ENCODE assay signal across 9 cellular contexts in genomic region chr1:40384413-40384762, GRCh38. TPM values are rescaled to one million over a fixed set of nuclear protein-coding genes. Genes with fewer than 3 reads are reported as not detected.
DNase-seq lines count a peak whose midpoint lies in the region; ATAC-seq and TF ChIP-seq lines count a peak whose summit lies in the region.
"Had no signal": no experiment of that assay in that cellular context is flagged by ENCODE, and none has a peak within 500 bp of the region (broad histone marks: within the 10 kb centered on the region; RNA-seq: fewer than 3 reads in every experiment).

No MANE protein-coding gene starts in this region.

- WGBS in upper lobe of left lung, 2 donors, result 28% methylated on average over 2 of the region's 2 CpGs

- H3K4me1 Mint-ChIP-seq in activated CD4-positive, alpha-beta memory T cell treated with anti-CD3 and anti-CD28 coated beads, Interleukin-2, amount 10 ng/mL, durations not matched to agents 7 days and 5 days, result peaks cover 90% of the 10 kb centered on the region

- CTCF ChIA-PET in activated CD4-positive, alpha-beta memory T cell treated with anti-CD3 and anti-CD28 coated beads, Interleukin-2, amount 10 ng/mL, durations not matched to agents 7 days and 5 days (lab: Charles Lee), result interaction anchor here (0.8 to 5.7 kb wide), 5 partner anchors 11 to 69 kb away, joined by 3 to 48 read pairs (median 12); partner anchors contain the start of gene SMAP2

- H3K27me3 ChIP-seq in cardiac muscle cell (no peaks in the 10 kb centered on the region), lower lobe of right lung (ENCODE audit: low read depth) (no peaks in the 10 kb centered on the region), upper lobe of left lung (no peaks in the 10 kb centered on the region)

- H3K9me3 ChIP-seq in cardiac muscle cell (ENCODE audit: low read depth) (no peaks in the 10 kb centered on the region), lower lobe of right lung (no peaks in the 10 kb centered on the region), upper lobe of left lung (no peaks in the 10 kb centered on the region)
- H3K9me3 ChIP-seq: Caco-2 had no signal

- TF ChIP-seq POLR2A in upper lobe of left lung (IDR thresholded peaks at IDR 0.05), result peak in 1 of 4 donors; percentile 45

- intact Hi-C loops in cardiac septum (cut with DNase I), result no loop called here
- intact Hi-C loops in lower lobe of right lung (cut with DNase I), result no loop called here

- POLR2A ChIA-PET in activated CD4-positive, alpha-beta memory T cell treated with anti-CD3 and anti-CD28 coated beads, Interleukin-2, amount 10 ng/mL, durations not matched to agents 7 days and 5 days (lab: Charles Lee), result interaction anchor here (1.2 to 28.4 kb wide), 7 partner anchors 3 to 343 kb away, joined by 3 to 997 read pairs (median 38); partner anchors contain the start of genes CAP1, RLF and SMAP2

- H3K9me3 Mint-ChIP-seq in activated CD4-positive, alpha-beta memory T cell treated with anti-CD3 and anti-CD28 coated beads, Interleukin-2, amount 10 ng/mL, durations not matched to agents 7 days and 5 days, result no peaks in the 10 kb centered on the region

- no peak for TF ChIP-seq EP300 in upper lobe of left lung (IDR thresholded peaks at IDR 0.05)

- H3K27ac Mint-ChIP-seq in activated CD4-positive, alpha-beta memory T cell treated with anti-CD3 and anti-CD28 coated beads, Interleukin-2, amount 10 ng/mL, durations not matched to agents 7 days and 5 days, result peak overlapping the region; percentile 99

- H3K27ac ChIP-seq in cardiac muscle cell (peak overlapping the region; percentile 85), lower lobe of right lung (peak overlapping the region; percentile 91), upper lobe of left lung (peak overlapping the region; percentile 85 to 93 (median 90))

- peaks cover 52% of the 10 kb centered on the region for H3K36me3 Mint-ChIP-seq in activated CD4-positive, alpha-beta memory T cell treated with anti-CD3 and anti-CD28 coated beads, Interleukin-2, amount 10 ng/mL, durations not matched to agents 7 days and 5 days (ENCODE audit: low read depth)

- H3K4me1 ChIP-seq in cardiac muscle cell (ENCODE audit: low read depth) (peaks cover 16% of the 10 kb centered on the region), lower lobe of right lung (peaks cover 79% of the 10 kb centered on the region), upper lobe of left lung (peaks cover 32 to 83% (median 77%) of the 10 kb centered on the region in 4 donors)
- H3K4me1 ChIP-seq: Caco-2 had no signal

- H3K36me3 ChIP-seq in cardiac muscle cell (no peaks in the 10 kb centered on the region), lower lobe of right lung (no peaks in the 10 kb centered on the region), upper lobe of left lung (peaks cover 0 to 6% (median 0%) of the 10 kb centered on the region in 4 donors)

- TF ChIP-seq CTCF in cardiac muscle cell (IDR thresholded peaks at IDR 0.05; ENCODE audit: low read depth, low read length), result no peak
- no peak for TF ChIP-seq CTCF in lower lobe of right lung (IDR thresholded peaks at IDR 0.05)
- no peak for TF ChIP-seq CTCF in upper lobe of left lung (IDR thresholded peaks at IDR 0.05)

- in situ Hi-C loops in ACHN (cut with HindIII; ENCODE audit: low pct_ligation_motif_present, low pct_unique_long_range_greater_than_20kb, low sequenced_read_pairs), result no loop called here

- DNase-seq in cardiac muscle cell (ENCODE audit: low read depth in 1 of 2, low spot score in 1 of 2) (peak in 1 of 2 donors; percentile 25), cardiac septum (ENCODE audit: low spot score) (no peak), lower lobe of right lung (no peak), upper lobe of left lung (peak in 1 of 2 donors; percentile 48), dedifferentiated amniotic fluid mesenchymal stem cell (ENCODE audit: extremely low spot score) (no peak), ACHN (no peak)
- no peak for DNase-seq in activated CD4-positive, alpha-beta memory T cell treated with anti-CD3 and anti-CD28 coated beads, Interleukin-2, amount 10 ng/mL, durations not matched to agents 7 days and 5 days

- H3K4me3 ChIP-seq in cardiac muscle cell (no peak overlapping the region), lower lobe of right lung (no peak overlapping the region), upper lobe of left lung (no peak overlapping the region)

- ATAC-seq in lower lobe of right lung, result peak; percentile 43 to 55
- no peak for ATAC-seq in upper lobe of left lung (ENCODE audit: low FRiP score in 2 of 2)
- ATAC-seq in GM19395 (IDR thresholded peaks at IDR 0.05; ENCODE audit: unreplicated experiment), result no peak

- no peaks in the 10 kb centered on the region for H3K27me3 Mint-ChIP-seq in activated CD4-positive, alpha-beta memory T cell treated with anti-CD3 and anti-CD28 coated beads, Interleukin-2, amount 10 ng/mL, durations not matched to agents 7 days and 5 days

- H3K4me3 Mint-ChIP-seq in activated CD4-positive, alpha-beta memory T cell treated with anti-CD3 and anti-CD28 coated beads, Interleukin-2, amount 10 ng/mL, durations not matched to agents 7 days and 5 days, result peak overlapping the region; percentile 70

RNA-seq across cellular contexts. Expression of gene SMAP2, which starts 10.9 kb away (rescaled TPM):
- total RNA-seq in cardiac muscle cell, result 16.2 and 16.7 TPM in 2 replicates
- polyA plus RNA-seq in cardiac muscle cell, result 23.3 and 29.5 TPM in 2 replicates
- total RNA-seq in cardiac septum, result 10.5 TPM
- 100 to 1,000 TPM; 172 to 173 TPM for total RNA-seq in activated CD4-positive, alpha-beta memory T cell treated with anti-CD3 and anti-CD28 coated beads, Interleukin-2, amount 10 ng/mL, durations not matched to agents 7 days and 5 days
- 72.8 TPM for total RNA-seq in lower lobe of right lung
- 10 to 100 TPM; 68.7 to 95.3 (median 72.2) TPM for total RNA-seq in upper lobe of left lung

Comparison
In these comparisons a context has a peak if more than half of its experiments do, and no peak if none do; other contexts are left out.
1. ATAC-seq: peak in lower lobe of right lung (2 of 2); none in upper lobe of left lung (0 of 2) and GM19395 (single experiment).
2. Peak in every context shown above with its lines, with median percentiles within 50 percentile points of each other: H3K27ac ChIP-seq.